In genomic region chr2:134594399-134594798, GRCh38 we compare ENCODE assay signal across 14 cellular contexts.
"Had no signal": no experiment of that assay in that cellular context is flagged by ENCODE, and none has a peak within 500 bp of the region (broad histone marks: within the 10 kb centered on the region; RNA-seq: fewer than 3 reads in every experiment).

No MANE protein-coding gene starts in this region.

- H3K4me3 ChIP-seq: transverse colon, vagina had no signal

- DNase-seq: activated CD4-positive, alpha-beta T cell treated with anti-CD3 and anti-CD28 coated beads for 48 hours; activated CD8-positive, alpha-beta memory T cell treated with anti-CD3 and anti-CD28 coated beads for 24 hours; activated naive CD8-positive, alpha-beta T cell treated with anti-CD3 and anti-CD28 coated beads, Interleukin-2, amount 10 ng/mL, durations not matched to agents 7 days and 5 days; dermis blood vessel endothelial cell; effector memory CD8-positive, alpha-beta T cell; foreskin melanocyte; nucleus accumbens; stimulated activated naive CD8-positive, alpha-beta T cell treated with anti-CD3 and anti-CD28 coated beads, Interleukin-15, Interleukin-2, amounts not matched to agents 100 U/mL and 50 U/mL, for 24 hours; transverse colon had no signal

- H3K9me3 ChIP-seq: vagina had no signal

- H3K27me3 ChIP-seq: transverse colon, vagina had no signal

- H3K27ac Mint-ChIP-seq: activated naive CD8-positive, alpha-beta T cell treated with anti-CD3 and anti-CD28 coated beads, Interleukin-2, amount 10 ng/mL, durations not matched to agents 7 days and 5 days; effector memory CD8-positive, alpha-beta T cell; nephron; WTC11 had no signal

- ATAC-seq: effector memory CD8-positive, alpha-beta T cell; sciatic nerve; stimulated activated naive CD8-positive, alpha-beta T cell treated with anti-CD3 and anti-CD28 coated beads, Interleukin-15, Interleukin-2, amounts not matched to agents 100 U/mL and 50 U/mL, for 24 hours; WTC11 had no signal

- H3K4me1 ChIP-seq: transverse colon, vagina had no signal

- H3K4me3 Mint-ChIP-seq: activated naive CD8-positive, alpha-beta T cell treated with anti-CD3 and anti-CD28 coated beads, Interleukin-2, amount 10 ng/mL, durations not matched to agents 7 days and 5 days; effector memory CD8-positive, alpha-beta T cell; nephron; WTC11 had no signal

- H3K4me1 Mint-ChIP-seq: activated naive CD8-positive, alpha-beta T cell treated with anti-CD3 and anti-CD28 coated beads, Interleukin-2, amount 10 ng/mL, durations not matched to agents 7 days and 5 days; nephron had no signal

- H3K36me3 ChIP-seq: transverse colon, vagina had no signal

- H3K27ac ChIP-seq: epithelial cell of prostate, transverse colon, vagina had no signal
